12 cellular contexts compared by ENCODE assay signal in genomic region chr20:50020283-50020682, GRCh38. TPM values are rescaled to one million over a fixed set of nuclear protein-coding genes. Genes with fewer than 3 reads are reported as not detected.
DNase-seq lines count a peak whose midpoint lies in the region; ATAC-seq, FAIRE-seq and TF ChIP-seq lines count a peak whose summit lies in the region.
"Had no signal": no experiment of that assay in that cellular context is flagged by ENCODE, and none has a peak within 500 bp of the region (broad histone marks: within the 10 kb centered on the region; RNA-seq: fewer than 3 reads in every experiment).

No MANE protein-coding gene starts in this region.

- H3K9me3 Mint-ChIP-seq in activated naive CD8-positive, alpha-beta T cell treated with anti-CD3 and anti-CD28 coated beads, Interleukin-2, amount 10 ng/mL, durations not matched to agents 7 days and 5 days: no peaks in the 10 kb centered on the region
- no peaks in the 10 kb centered on the region for H3K9me3 Mint-ChIP-seq in activated naive CD8-positive, alpha-beta T cell treated with anti-CD3 and anti-CD28 coated beads for 36 hours

- CTCF ChIA-PET in RWPE1 (lab: Yijun Ruan, JAX): interaction anchor here (0.6 to 4.2 kb wide), 6 partner anchors 17 to 669 kb away, joined by 3 to 32 read pairs (median 4); no protein-coding TSS in a partner anchor

- peaks cover 16% of the 10 kb centered on the region for H3K4me1 Mint-ChIP-seq in activated naive CD8-positive, alpha-beta T cell treated with anti-CD3 and anti-CD28 coated beads, Interleukin-2, amount 10 ng/mL, durations not matched to agents 7 days and 5 days
- H3K4me1 Mint-ChIP-seq in activated naive CD8-positive, alpha-beta T cell treated with anti-CD3 and anti-CD28 coated beads for 36 hours: peaks cover 2% of the 10 kb centered on the region

- POLR2A ChIA-PET in activated naive CD8-positive, alpha-beta T cell treated with anti-CD3 and anti-CD28 coated beads, Interleukin-2, amount 10 ng/mL, durations not matched to agents 7 days and 5 days (lab: Charles Lee): interaction anchor here (0.5 kb wide), 1 partner anchor 23 kb away, joined by 3 read pairs; no protein-coding TSS in a partner anchor
- POLR2A ChIA-PET in RWPE1 (lab: Yijun Ruan, JAX; ENCODE audit: low non-redundant PET): interaction anchor here (0.6 to 0.7 kb wide), 2 partner anchors 42 to 45 kb away, joined by 5 to 7 read pairs; no protein-coding TSS in a partner anchor

- no peak overlapping the region for H3K4me3 Mint-ChIP-seq in activated naive CD8-positive, alpha-beta T cell treated with anti-CD3 and anti-CD28 coated beads, Interleukin-2, amount 10 ng/mL, durations not matched to agents 7 days and 5 days
- H3K4me3 Mint-ChIP-seq in activated naive CD8-positive, alpha-beta T cell treated with anti-CD3 and anti-CD28 coated beads for 36 hours: no peak overlapping the region

- peak overlapping the region; percentile 7 for H3K27ac Mint-ChIP-seq in activated naive CD8-positive, alpha-beta T cell treated with anti-CD3 and anti-CD28 coated beads, Interleukin-2, amount 10 ng/mL, durations not matched to agents 7 days and 5 days
- H3K27ac Mint-ChIP-seq in activated naive CD8-positive, alpha-beta T cell treated with anti-CD3 and anti-CD28 coated beads for 36 hours: no peak overlapping the region

- H3K27me3 Mint-ChIP-seq in activated naive CD8-positive, alpha-beta T cell treated with anti-CD3 and anti-CD28 coated beads, Interleukin-2, amount 10 ng/mL, durations not matched to agents 7 days and 5 days: peaks cover 10% of the 10 kb centered on the region
- peaks cover 9% of the 10 kb centered on the region for H3K27me3 Mint-ChIP-seq in activated naive CD8-positive, alpha-beta T cell treated with anti-CD3 and anti-CD28 coated beads for 36 hours

- no peak for FAIRE-seq in urothelium cell line (lab: Jason Lieb, UNC)

- H3K27ac ChIP-seq in RWPE1: peak overlapping the region; percentile 81
- H3K27ac ChIP-seq: coronary artery, right atrium auricular region had no signal

- H3K36me3 Mint-ChIP-seq in activated naive CD8-positive, alpha-beta T cell treated with anti-CD3 and anti-CD28 coated beads, Interleukin-2, amount 10 ng/mL, durations not matched to agents 7 days and 5 days: no peaks in the 10 kb centered on the region
- no peaks in the 10 kb centered on the region for H3K36me3 Mint-ChIP-seq in activated naive CD8-positive, alpha-beta T cell treated with anti-CD3 and anti-CD28 coated beads for 36 hours

- no peak for TF ChIP-seq CTCF in RWPE1 (conservative IDR thresholded peaks at IDR 0.05; ENCODE audit: low read depth)

- no peak for DNase-seq in activated naive CD8-positive, alpha-beta T cell treated with anti-CD3 and anti-CD28 coated beads, Interleukin-2, amount 10 ng/mL, durations not matched to agents 7 days and 5 days
- DNase-seq in activated naive CD8-positive, alpha-beta T cell treated with anti-CD3 and anti-CD28 coated beads for 36 hours: no peak
- peak; percentile 91 for DNase-seq in RWPE1 (ENCODE audit: low spot score)
- peak; percentile 63 for DNase-seq in urothelium cell line (ENCODE audit: low spot score)
- no peak for DNase-seq in NCI-H2196 (lab: John Stamatoyannopoulos, UW; ENCODE audit: unreplicated experiment)
- DNase-seq in NCI-H2081 (lab: John Stamatoyannopoulos, UW): no peak
- DNase-seq in NCI-H345 treated with DMSO at 0.1 percent for 48 hours (lab: John Stamatoyannopoulos, UW; ENCODE audit: unreplicated experiment): no peak
- DNase-seq: activated effector memory CD4-positive, alpha-beta T cell treated with Interleukin-2 at 50 U/mL for 16 hours; NCI-H82 had no signal

- peak; percentile 85 for ATAC-seq in activated naive CD8-positive, alpha-beta T cell treated with anti-CD3 and anti-CD28 coated beads, Interleukin-2, amount 10 ng/mL, durations not matched to agents 7 days and 5 days (ENCODE audit: low read depth)
- ATAC-seq in esophagus mucosa: peak; percentile 50

RNA-seq across cellular contexts. Expression of gene SNAI1, which starts 37.5 kb away (rescaled TPM):
- total RNA-seq in activated naive CD8-positive, alpha-beta T cell treated with anti-CD3 and anti-CD28 coated beads, Interleukin-2, amount 10 ng/mL, durations not matched to agents 7 days and 5 days: under 1 TPM; 0.40 to 0.75 TPM
- under 1 TPM; 0.82 to 0.93 TPM for total RNA-seq in activated naive CD8-positive, alpha-beta T cell treated with anti-CD3 and anti-CD28 coated beads for 36 hours
- total RNA-seq in esophagus mucosa: 0.36 TPM

Comparison
In these comparisons a context has a peak if more than half of its experiments do, and no peak if none do; other contexts are left out.
1. DNase-seq: peak in RWPE1 (single experiment) and urothelium cell line (single experiment); none in activated naive CD8-positive, alpha-beta T cell treated with anti-CD3 and anti-CD28 coated beads, Interleukin-2, amount 10 ng/mL, durations not matched to agents 7 days and 5 days (single experiment), activated naive CD8-positive, alpha-beta T cell treated with anti-CD3 and anti-CD28 coated beads for 36 hours (single experiment), NCI-H2196 (single experiment), NCI-H2081 (0 of 2) and NCI-H345 treated with DMSO at 0.1 percent for 48 hours (single experiment).